1 cellular context compared by ENCODE assay signal in genomic region chr18:2906522-2907458, GRCh38.
A peak's percentile ranks its signal among the peaks of the same experiment; 100 is the strongest.
TF ChIP-seq lines count a peak whose summit lies in the region.

No MANE protein-coding gene starts in this region.

TF ChIP-seq in HepG2, 621 proteins besides CTCF, POLR2A, EP300 and RAD21 (continued from another document and continues in another):
- TF ChIP-seq ZBTB4 (CRISPR knock-in tag; IDR thresholded peaks at IDR 0.05; ENCODE audit: borderline replicate concordance) (no peak), ZNF614 (CRISPR knock-in tag; IDR thresholded peaks at IDR 0.05; ENCODE audit: borderline replicate concordance) (no peak), TCF12 (IDR thresholded peaks at IDR 0.05) (no peak), TCF12 (CRISPR knock-in tag; IDR thresholded peaks at IDR 0.05) (no peak), ZBTB40 (IDR thresholded peaks at IDR 0.05) (no peak), ZBTB40 (CRISPR knock-in tag; IDR thresholded peaks at IDR 0.05) (no peak), GTF2F1 (IDR thresholded peaks at IDR 0.05; ENCODE audit: low read length) (no peak), ZMAT3 (CRISPR knock-in tag; conservative IDR thresholded peaks at IDR 0.05) (0 out of 2 replicates have a peak, but pooled peaks have one; percentile 45), PCBP2 (optimal IDR thresholded peaks at IDR 0.05; ENCODE audit: low read depth, low read length, poor library complexity, severe bottlenecking) (no peak), THAP7 (CRISPR knock-in tag; IDR thresholded peaks at IDR 0.05) (no peak), RBAK (CRISPR knock-in tag; IDR thresholded peaks at IDR 0.05) (no peak), SKIL (CRISPR knock-in tag; IDR thresholded peaks at IDR 0.05; ENCODE audit: borderline replicate concordance) (no peak), HOXA9 (CRISPR knock-in tag; IDR thresholded peaks at IDR 0.05; ENCODE audit: borderline replicate concordance) (no peak), DNMT3B (CRISPR knock-in tag; conservative IDR thresholded peaks at IDR 0.05) (no peak), ELF4 (CRISPR knock-in tag; IDR thresholded peaks at IDR 0.05; ENCODE audit: borderline replicate concordance) (no peak), ZNF282 (IDR thresholded peaks at IDR 0.05; ENCODE audit: partially characterized antibody) (no peak), ZNF550 (CRISPR knock-in tag; IDR thresholded peaks at IDR 0.05; ENCODE audit: borderline replicate concordance) (no peak), AKNA (CRISPR knock-in tag; IDR thresholded peaks at IDR 0.05; ENCODE audit: borderline replicate concordance) (no peak), ZNF225 (CRISPR knock-in tag; IDR thresholded peaks at IDR 0.05) (no peak), ATF2 (CRISPR knock-in tag; IDR thresholded peaks at IDR 0.05) (no peak), ZNF292 (CRISPR knock-in tag; IDR thresholded peaks at IDR 0.05; ENCODE audit: borderline replicate concordance, low read depth) (no peak), ZNF639 (CRISPR knock-in tag; conservative IDR thresholded peaks at IDR 0.05) (no peak), HNRNPLL (IDR thresholded peaks at IDR 0.05; ENCODE audit: low read depth, low read length, poor library complexity, severe bottlenecking) (peak; percentile 76), ZNF775 (CRISPR knock-in tag; IDR thresholded peaks at IDR 0.05; ENCODE audit: borderline replicate concordance) (no peak), KDM4B (CRISPR knock-in tag; IDR thresholded peaks at IDR 0.05) (no peak), PAWR (CRISPR knock-in tag; IDR thresholded peaks at IDR 0.05; ENCODE audit: borderline replicate concordance) (no peak), ZNF414 (CRISPR knock-in tag; IDR thresholded peaks at IDR 0.05) (no peak)
